ENCODE assay signal across 19 cellular contexts in the genomic region with DNA sequence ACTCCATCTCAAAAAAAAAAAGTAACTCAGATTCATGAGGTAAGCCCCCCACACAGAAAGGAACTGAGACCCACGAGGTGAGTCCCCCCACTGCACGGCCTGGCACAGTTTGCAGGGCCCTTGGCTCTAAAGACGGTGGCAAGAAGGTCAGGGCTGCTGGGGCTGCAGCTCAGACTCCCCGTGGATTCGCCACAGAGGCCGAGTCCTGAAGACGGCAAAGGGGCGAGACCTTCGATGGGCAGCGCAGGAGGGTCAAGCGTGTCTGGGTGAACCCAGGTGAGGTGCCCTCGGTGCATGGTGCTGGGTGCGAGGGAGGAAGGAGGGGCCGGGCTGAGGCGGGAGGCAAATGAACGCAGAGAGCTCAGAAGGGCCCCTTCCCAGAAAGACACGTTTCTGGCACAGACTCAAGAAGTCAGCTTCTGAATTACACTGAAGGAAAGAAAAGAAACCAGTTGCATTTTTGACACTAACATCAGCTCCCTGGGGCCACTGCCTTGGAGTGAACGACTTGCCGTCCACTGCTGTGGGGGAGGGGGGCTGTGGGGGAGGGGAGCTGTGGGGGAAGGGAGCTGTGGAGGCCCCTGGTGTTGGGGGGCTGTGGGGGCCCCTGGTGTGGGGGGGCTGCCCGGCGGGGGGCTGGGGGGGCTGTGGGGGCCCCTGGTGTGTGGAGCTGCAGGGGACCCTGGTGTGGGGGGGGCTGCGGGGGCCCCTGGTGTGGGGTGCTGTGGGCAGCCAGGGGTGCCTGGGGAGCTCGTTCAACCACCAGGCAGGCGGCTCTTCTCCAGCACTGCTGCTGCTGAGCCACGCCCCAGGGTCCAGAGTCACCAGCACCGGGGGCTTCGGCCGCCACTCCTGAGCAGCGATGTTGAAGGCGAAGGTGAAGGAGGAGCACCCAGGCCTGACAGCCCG.
"Had no signal": no experiment of that assay in that cellular context is flagged by ENCODE, and none has a peak within 500 bp of the region (broad histone marks: within the 10 kb centered on the region; RNA-seq: fewer than 3 reads in every experiment).

No MANE protein-coding gene starts in this region.

- H3K4me3 Mint-ChIP-seq: activated B cell treated with CpG ODN at 0.5 μM for 24 hours; activated CD8-positive, alpha-beta T cell treated with anti-CD3 and anti-CD28 coated beads for 36 hours; activated naive CD8-positive, alpha-beta T cell treated with anti-CD3 and anti-CD28 coated beads for 36 hours; activated T-cell treated with anti-CD3 and anti-CD28 coated beads, Interleukin-2, amount 50 U/mL, for 72 hours; dendritic cell treated with granulocyte-macrophage colony-stimulating factor and Interleukin-4, amounts not matched to agents 40 ng/mL and 50 ng/mL, for 4 days; natural killer cell; type B pancreatic cell had no signal

- H3K27me3 Mint-ChIP-seq: activated B cell treated with CpG ODN at 0.5 μM for 24 hours; activated CD8-positive, alpha-beta T cell treated with anti-CD3 and anti-CD28 coated beads for 36 hours; activated naive CD8-positive, alpha-beta T cell treated with anti-CD3 and anti-CD28 coated beads for 36 hours; dendritic cell treated with granulocyte-macrophage colony-stimulating factor and Interleukin-4, amounts not matched to agents 40 ng/mL and 50 ng/mL, for 4 days; type B pancreatic cell had no signal

- H3K4me1 Mint-ChIP-seq: activated B cell treated with CpG ODN at 0.5 μM for 24 hours, natural killer cell had no signal

- H3K36me3 Mint-ChIP-seq: natural killer cell had no signal

- ATAC-seq: activated CD8-positive, alpha-beta T cell treated with anti-CD3 and anti-CD28 coated beads for 36 hours; activated T-cell treated with anti-CD3 and anti-CD28 coated beads, Interleukin-2, amount 50 U/mL, for 72 hours; left ventricle myocardium superior; natural killer cell had no signal

- H3K27me3 ChIP-seq: brain microvascular endothelial cell had no signal

- H3K27ac Mint-ChIP-seq: activated B cell treated with CpG ODN at 0.5 μM for 24 hours; activated CD8-positive, alpha-beta T cell treated with anti-CD3 and anti-CD28 coated beads for 36 hours; activated naive CD8-positive, alpha-beta T cell treated with anti-CD3 and anti-CD28 coated beads for 36 hours; activated T-cell treated with anti-CD3 and anti-CD28 coated beads, Interleukin-2, amount 50 U/mL, for 72 hours; dendritic cell treated with granulocyte-macrophage colony-stimulating factor and Interleukin-4, amounts not matched to agents 40 ng/mL and 50 ng/mL, for 4 days; natural killer cell; type B pancreatic cell had no signal

- FAIRE-seq: keratinocyte, TTC549 had no signal

- DNase-seq: activated B cell treated with CpG ODN at 0.5 μM for 24 hours; activated CD4-positive, alpha-beta T cell treated with anti-CD3 and anti-CD28 coated beads for 48 hours; activated CD8-positive, alpha-beta memory T cell treated with anti-CD3 and anti-CD28 coated beads, Interleukin-2, amount 50 U/mL, for 48 hours; activated CD8-positive, alpha-beta T cell treated with anti-CD3 and anti-CD28 coated beads for 36 hours; activated naive CD8-positive, alpha-beta T cell treated with anti-CD3 and anti-CD28 coated beads for 36 hours; activated T-cell treated with anti-CD3 and anti-CD28 coated beads, Interleukin-2, amount 50 U/mL, for 72 hours; brain microvascular endothelial cell; cerebellar nuclear complex; effector memory CD4-positive, alpha-beta T cell; left ventricle myocardium superior; natural killer cell; nucleus accumbens; stimulated activated CD4-positive, alpha-beta T cell treated with anti-CD3 and anti-CD28 coated beads, Interleukin-4, amount 100 ng/mL, for 1 hour; stimulated activated naive CD4-positive, alpha-beta T cell had no signal

- H3K9me3 Mint-ChIP-seq: activated B cell treated with CpG ODN at 0.5 μM for 24 hours; activated CD8-positive, alpha-beta T cell treated with anti-CD3 and anti-CD28 coated beads for 36 hours; activated naive CD8-positive, alpha-beta T cell treated with anti-CD3 and anti-CD28 coated beads for 36 hours; activated T-cell treated with anti-CD3 and anti-CD28 coated beads, Interleukin-2, amount 50 U/mL, for 72 hours; natural killer cell; type B pancreatic cell had no signal

- H3K27ac ChIP-seq: brain microvascular endothelial cell, epithelial cell of prostate had no signal
